ENCODE assay signal across 25 cellular contexts in the genomic region with DNA sequence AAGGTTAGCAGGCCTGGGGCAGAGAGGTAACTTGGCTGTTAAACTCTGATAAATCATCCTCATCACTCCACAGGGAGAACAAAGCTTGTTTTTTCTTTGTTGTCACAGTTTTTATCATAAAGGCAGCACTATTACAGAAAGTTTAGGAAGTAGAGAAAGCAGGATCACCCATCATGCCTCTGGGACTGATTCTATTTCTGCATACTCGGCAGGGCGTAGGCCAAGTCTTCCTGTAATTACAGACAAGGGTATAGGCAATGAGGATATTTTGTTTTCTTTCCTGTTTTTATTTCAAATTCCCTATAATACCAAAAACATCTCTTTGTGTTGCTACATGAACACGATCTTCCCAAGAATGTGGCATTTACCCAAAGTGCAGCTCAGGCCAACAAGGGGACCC.
"Had no signal": no experiment of that assay in that cellular context is flagged by ENCODE, and none has a peak within 500 bp of the region (broad histone marks: within the 10 kb centered on the region; RNA-seq: fewer than 3 reads in every experiment).

No MANE protein-coding gene starts in this region.

- H3K9me3 Mint-ChIP-seq: activated naive CD4-positive, alpha-beta T cell treated with anti-CD3 and anti-CD28 coated beads for 36 hours; natural killer cell; stimulated activated memory B cell treated with anti-CD40 and anti-IgM and Interleukin-4, amounts not matched to agents 10 μg/mL and 1 μg/mL and 100 μg/mL, for 72 hours had no signal

- H3K4me1 ChIP-seq: ascending aorta, sigmoid colon, stomach, transverse colon, uterus had no signal

- H3K36me3 ChIP-seq: ascending aorta, brain microvascular endothelial cell, esophagus squamous epithelium, sigmoid colon, stomach, transverse colon, uterus had no signal

- H3K27me3 ChIP-seq: ascending aorta, brain microvascular endothelial cell, esophagus squamous epithelium, hepatocyte, sigmoid colon, transverse colon, uterus had no signal

- H3K79me2 ChIP-seq: hepatocyte had no signal

- H3K27ac ChIP-seq: ascending aorta, brain microvascular endothelial cell, epithelial cell of prostate, esophagus squamous epithelium, hepatocyte, sigmoid colon, stomach, transverse colon, uterus, VCaP had no signal

- H3K4me2 ChIP-seq: hepatocyte had no signal

- H3K27ac Mint-ChIP-seq: activated naive CD4-positive, alpha-beta T cell treated with anti-CD3 and anti-CD28 coated beads for 36 hours; activated naive CD8-positive, alpha-beta T cell treated with anti-CD3 and anti-CD28 coated beads, Interleukin-2, amount 10 ng/mL, durations not matched to agents 7 days and 5 days; natural killer cell; stimulated activated memory B cell treated with anti-CD40 and anti-IgM and Interleukin-4, amounts not matched to agents 10 μg/mL and 1 μg/mL and 100 μg/mL, for 72 hours had no signal

- H3K4me3 ChIP-seq: ascending aorta, esophagus squamous epithelium, hepatocyte, lung, sigmoid colon, stomach, transverse colon, uterus had no signal

- H3K9me3 ChIP-seq: sigmoid colon, transverse colon, uterus had no signal

- H2AFZ ChIP-seq: hepatocyte had no signal

- ATAC-seq: left colon; natural killer cell; stimulated activated memory B cell treated with anti-CD40 and anti-IgM and Interleukin-4, amounts not matched to agents 10 μg/mL and 1 μg/mL and 100 μg/mL, for 72 hours had no signal

- DNase-seq: activated CD4-positive, alpha-beta T cell treated with anti-CD3 and anti-CD28 coated beads for 4 hours; activated CD4-positive, alpha-beta T cell treated with anti-CD3 and anti-CD28 coated beads, Interleukin-2, amount 50 U/mL, for 48 hours; activated CD8-positive, alpha-beta memory T cell treated with anti-CD3 and anti-CD28 coated beads for 24 hours; activated effector memory CD4-positive, alpha-beta T cell treated with anti-CD3 and anti-CD28 coated beads, Interleukin-2, amount 50 U/mL, for 16 hours; activated naive CD4-positive, alpha-beta T cell treated with anti-CD3 and anti-CD28 coated beads for 36 hours; activated naive CD8-positive, alpha-beta T cell treated with anti-CD3 and anti-CD28 coated beads, Interleukin-2, amount 10 ng/mL, durations not matched to agents 7 days and 5 days; brain microvascular endothelial cell; esophagus squamous epithelium; foreskin melanocyte; left colon; mesendoderm; natural killer cell; sigmoid colon; small intestine; stimulated activated CD4-positive, alpha-beta T cell treated with anti-CD3 and anti-CD28 coated beads, Interleukin-4, amount 100 ng/mL, for 4 hours; stimulated activated CD8-positive, alpha-beta memory T cell treated with anti-CD3 and anti-CD28 coated beads, Interleukin-4, amount 100 ng/mL, for 48 hours; stomach; transverse colon; uterus had no signal

- H3K36me3 Mint-ChIP-seq: activated naive CD8-positive, alpha-beta T cell treated with anti-CD3 and anti-CD28 coated beads, Interleukin-2, amount 10 ng/mL, durations not matched to agents 7 days and 5 days; natural killer cell; stimulated activated memory B cell treated with anti-CD40 and anti-IgM and Interleukin-4, amounts not matched to agents 10 μg/mL and 1 μg/mL and 100 μg/mL, for 72 hours had no signal

- H3K4me3 Mint-ChIP-seq: activated naive CD4-positive, alpha-beta T cell treated with anti-CD3 and anti-CD28 coated beads for 36 hours; activated naive CD8-positive, alpha-beta T cell treated with anti-CD3 and anti-CD28 coated beads, Interleukin-2, amount 10 ng/mL, durations not matched to agents 7 days and 5 days; natural killer cell; stimulated activated memory B cell treated with anti-CD40 and anti-IgM and Interleukin-4, amounts not matched to agents 10 μg/mL and 1 μg/mL and 100 μg/mL, for 72 hours had no signal
